8 cellular contexts compared by ENCODE assay signal in genomic region chr16:53503270-53503911, GRCh38. TPM values are rescaled to one million over a fixed set of nuclear protein-coding genes. Genes with fewer than 3 reads are reported as not detected.
DNase-seq lines count a peak whose midpoint lies in the region; ATAC-seq and TF ChIP-seq lines count a peak whose summit lies in the region.

No MANE protein-coding gene starts in this region.

- no peaks in the 10 kb centered on the region for H3K36me3 ChIP-seq in prostate gland
- H3K36me3 ChIP-seq in urinary bladder (ENCODE audit: insufficient read depth) = no peaks in the 10 kb centered on the region

- intact Hi-C loops in left ventricle myocardium superior (cut with micrococcal nuclease) = no loop called here
- intact Hi-C loops in prostate gland (cut with DNase I) = loop anchor here (5.0 kb wide), 2 partner anchors 66 to 371 kb away; no protein-coding TSS in a partner anchor

- peak; percentile 95 to 96 for DNase-seq in NCI-H187 (lab: John Stamatoyannopoulos, UW)
- DNase-seq in T-helper 2 cell = peak; percentile 98 to 100 (median 100)
- DNase-seq in anterior cingulate cortex (lab: John Stamatoyannopoulos, UW) = peak; percentile 95 to 100 (median 100)
- peak; percentile 100 for DNase-seq in left ventricle myocardium superior
- DNase-seq in prostate gland (ENCODE audit: low spot score) = peak; percentile 100

- H3K27me3 ChIP-seq in prostate gland (replicated peaks; ENCODE audit: insufficient read depth) = no peaks in the 10 kb centered on the region

- TF ChIP-seq POLR2A in prostate gland (IDR thresholded peaks at IDR 0.05) = peak; percentile 96

- H3K27ac ChIP-seq in prostate gland (peak overlapping the region; percentile 96 to 98), urinary bladder (ENCODE audit: low read depth) (peak overlapping the region; percentile 92)

- TF ChIP-seq CTCF in prostate gland (IDR thresholded peaks at IDR 0.05) = peak in 2 of 4 experiments; percentile 4 to 17

- no peaks in the 10 kb centered on the region for H3K9me3 ChIP-seq in prostate gland

- ATAC-seq in GM18502 (IDR thresholded peaks at IDR 0.05; ENCODE audit: poor library complexity, unreplicated experiment) (peak; percentile 97), HG02943 (IDR thresholded peaks at IDR 0.05; ENCODE audit: low read depth, unreplicated experiment) (peak; percentile 94), left ventricle myocardium superior (peak; percentile 90)

- WGBS in prostate gland = under 1% methylated on average over 33 of the region's 46 CpGs
- WGBS in urinary bladder = under 1% methylated on average over 46 of the region's 46 CpGs

- H3K4me1 ChIP-seq in prostate gland (replicated peaks) (peaks cover 14% of the 10 kb centered on the region), urinary bladder (ENCODE audit: insufficient read depth) (peaks cover 2% of the 10 kb centered on the region)

- peak overlapping the region; percentile 84 to 89 for H3K4me3 ChIP-seq in prostate gland
- peak overlapping the region; percentile 91 for H3K4me3 ChIP-seq in urinary bladder (ENCODE audit: low read depth, low read length)

RNA-seq across cellular contexts. Expression of gene AKTIP, which starts 0.4 kb away (rescaled TPM):
- total RNA-seq in left ventricle myocardium superior (89.9 TPM), prostate gland (10 to 100 TPM; 43.5 to 56.2 TPM), urinary bladder (45.1 TPM)
- polyA plus RNA-seq in urinary bladder = 35.9 TPM

Comparison
In these comparisons a context has a peak if more than half of its experiments do, and no peak if none do; other contexts are left out.
1. Peak in every context shown above with its lines: DNase-seq, ATAC-seq, H3K4me3 ChIP-seq and H3K27ac ChIP-seq.